Comparison of ENCODE assay signal across 8 cellular contexts in the genomic region with DNA sequence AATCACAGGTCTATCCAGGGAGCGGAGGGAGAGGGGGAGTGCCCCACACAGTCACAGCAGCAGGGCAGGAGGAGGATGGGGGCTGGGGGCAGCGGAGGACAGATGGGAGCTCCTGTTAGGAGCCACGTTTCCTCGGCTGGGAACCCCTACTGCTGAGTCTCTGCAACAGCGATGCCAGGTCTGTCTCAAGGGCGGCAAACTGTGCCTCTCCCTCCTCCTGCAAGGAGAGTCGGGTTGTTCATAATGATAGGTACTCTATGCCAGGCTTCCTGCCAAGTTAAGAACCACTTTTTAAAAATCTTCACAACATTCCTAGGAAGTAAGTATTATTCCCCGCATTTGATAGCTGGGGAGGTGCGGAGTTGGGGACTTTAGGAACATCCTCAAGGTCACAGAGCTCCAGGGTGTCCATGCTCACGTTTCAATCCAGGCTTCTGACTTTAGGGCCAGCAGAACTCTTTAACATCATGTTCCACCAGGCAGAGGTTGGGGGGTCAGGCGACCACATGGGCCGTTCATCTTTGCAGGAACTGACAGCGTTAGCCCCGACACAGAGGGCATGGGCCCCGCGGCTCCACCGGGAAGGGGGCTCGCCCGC.
DNase-seq lines count a peak whose midpoint lies in the region; ATAC-seq and TF ChIP-seq lines count a peak whose summit lies in the region.

No MANE protein-coding gene starts in this region.

- no peaks in the 10 kb centered on the region for H3K9me3 Mint-ChIP-seq in type B pancreatic cell

- H3K9me3 ChIP-seq in lower lobe of right lung: no peaks in the 10 kb centered on the region

- DNase-seq in stimulated activated CD4-positive, alpha-beta T cell treated with anti-CD3 and anti-CD28 coated beads, Interleukin-4, amount 100 ng/mL, for 1 hour: peak; percentile 5
- no peak for DNase-seq in stimulated activated CD4-positive, alpha-beta T cell treated with anti-CD3 and anti-CD28 coated beads, Interleukin-2, amount 100 ng/mL, for 24 hours
- DNase-seq in NCI-H82 (lab: John Stamatoyannopoulos, UW) (peak; percentile 94), cerebellum (ENCODE audit: low spot score) (peak; percentile 36), lower lobe of right lung (peak; percentile 49), type B pancreatic cell (ENCODE audit: extremely low spot score, unreplicated experiment) (no peak), midbrain (lab: John Stamatoyannopoulos, UW) (no peak)

- H3K27me3 ChIP-seq in lower lobe of right lung (ENCODE audit: low read depth): no peaks in the 10 kb centered on the region

- ATAC-seq in lower lobe of right lung (peak; percentile 40 to 71), HG02763 (IDR thresholded peaks at IDR 0.05; ENCODE audit: unreplicated experiment) (no peak)

- no peaks in the 10 kb centered on the region for H3K36me3 Mint-ChIP-seq in type B pancreatic cell

- peak overlapping the region; percentile 93 for H3K27ac ChIP-seq in lower lobe of right lung

- no peaks in the 10 kb centered on the region for H3K36me3 ChIP-seq in lower lobe of right lung

- H3K27me3 Mint-ChIP-seq in type B pancreatic cell: no peaks in the 10 kb centered on the region

- TF ChIP-seq CTCF in lower lobe of right lung (IDR thresholded peaks at IDR 0.05) (no peak), type B pancreatic cell (conservative IDR thresholded peaks at IDR 0.05) (no peak)

- intact Hi-C loops in lower lobe of right lung (cut with DNase I): loop anchor here (10.0 kb wide), 1 partner anchor 237 kb away; no protein-coding TSS in a partner anchor

- H3K4me1 Mint-ChIP-seq in type B pancreatic cell (ENCODE audit: unreplicated experiment): peaks cover 53% of the 10 kb centered on the region

- H3K4me3 ChIP-seq in lower lobe of right lung: peak overlapping the region; percentile 75

- H3K4me1 ChIP-seq in lower lobe of right lung: peaks cover 24% of the 10 kb centered on the region

- H3K4me3 Mint-ChIP-seq in type B pancreatic cell: peak overlapping the region; percentile 86

- H3K27ac Mint-ChIP-seq in type B pancreatic cell: peak overlapping the region; percentile 88

Comparison
In these comparisons a context has a peak if more than half of its experiments do, and no peak if none do; other contexts are left out.
1. DNase-seq: peak in stimulated activated CD4-positive, alpha-beta T cell treated with anti-CD3 and anti-CD28 coated beads, Interleukin-4, amount 100 ng/mL, for 1 hour (single experiment), NCI-H82 (single experiment), cerebellum (single experiment) and lower lobe of right lung (single experiment); none in stimulated activated CD4-positive, alpha-beta T cell treated with anti-CD3 and anti-CD28 coated beads, Interleukin-2, amount 100 ng/mL, for 24 hours (0 of 2), type B pancreatic cell (single experiment) and midbrain (single experiment).